Comparison of ENCODE assay signal across 8 cellular contexts in the genomic region with DNA sequence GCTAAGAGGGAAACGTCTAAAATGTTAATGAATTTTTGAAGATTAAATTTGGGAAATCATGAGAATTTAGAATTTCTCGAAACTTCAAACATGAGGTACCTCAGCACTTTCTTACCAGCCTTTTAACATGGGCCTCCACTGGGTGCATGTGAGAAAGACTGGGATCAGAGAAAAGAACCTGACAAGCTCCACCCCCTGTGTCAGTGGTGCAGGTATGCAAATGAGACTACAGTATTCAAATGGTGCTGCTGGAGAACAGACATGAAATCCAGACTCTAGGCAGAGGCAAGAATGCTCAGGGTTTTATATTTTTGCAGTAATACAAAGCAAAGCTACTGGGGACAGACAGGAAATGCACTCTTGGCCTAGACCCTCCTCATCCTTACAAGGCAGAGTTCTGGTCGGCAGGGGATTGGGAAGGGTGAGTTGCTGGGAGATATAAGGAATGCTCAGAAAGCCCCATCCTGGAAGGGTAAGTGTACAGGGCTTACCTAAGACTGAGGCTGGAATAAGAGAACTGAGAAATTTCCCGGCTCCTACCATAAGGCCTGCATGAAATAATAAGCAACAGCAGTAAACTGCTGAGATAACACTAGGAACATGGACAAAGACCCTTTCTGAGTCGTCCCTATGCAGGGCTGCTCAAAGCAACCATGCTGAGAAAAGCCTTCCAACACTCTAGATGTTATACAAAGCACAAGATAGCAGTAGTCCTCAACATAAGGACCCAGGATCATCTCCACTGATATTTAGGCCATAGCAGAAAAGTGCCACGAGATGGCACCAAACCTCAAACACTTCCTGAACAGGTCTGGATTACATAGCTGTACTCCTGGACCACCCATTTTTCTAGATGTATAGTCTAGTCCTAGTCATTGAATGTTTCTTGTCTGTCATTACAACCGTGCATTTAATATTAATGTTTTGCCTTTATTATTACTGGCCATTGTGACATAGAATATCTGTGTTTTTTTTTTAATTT.
DNase-seq lines count a peak whose midpoint lies in the region; ATAC-seq, FAIRE-seq and TF ChIP-seq lines count a peak whose summit lies in the region.

No MANE protein-coding gene starts in this region.

- no peaks in the 10 kb centered on the region for H3K27me3 Mint-ChIP-seq in progenitor cell of endocrine pancreas

- ATAC-seq in GM18909 (IDR thresholded peaks at IDR 0.05; ENCODE audit: poor library complexity, unreplicated experiment) (peak; percentile 99), HG03039 (IDR thresholded peaks at IDR 0.05; ENCODE audit: unreplicated experiment) (peak; percentile 94)

- H3K4me3 Mint-ChIP-seq in progenitor cell of endocrine pancreas (ENCODE audit: low read depth): no peak overlapping the region

- TF ChIP-seq CTCF in progenitor cell of endocrine pancreas (IDR thresholded peaks at IDR 0.05; ENCODE audit: unreplicated experiment): peak; percentile 75

- no peaks in the 10 kb centered on the region for H3K36me3 Mint-ChIP-seq in progenitor cell of endocrine pancreas (ENCODE audit: insufficient read depth)

- DNase-seq in Caki2 (ENCODE audit: low read depth): peak; percentile 61
- peak; percentile 13 for DNase-seq in NCI-H1694 treated with DMSO at 0.1 percent for 48 hours (lab: John Stamatoyannopoulos, UW)
- DNase-seq in germinal center (ENCODE audit: low spot score): peak; percentile 25
- DNase-seq in progenitor cell of endocrine pancreas (ENCODE audit: low spot score, unreplicated experiment): no peak
- DNase-seq in DMS79 (lab: John Stamatoyannopoulos, UW): no peak

- no peak overlapping the region for H3K27ac Mint-ChIP-seq in progenitor cell of endocrine pancreas

- peak; percentile 25 for FAIRE-seq in TTC549 (lab: Jason Lieb, UNC)

- H3K4me1 Mint-ChIP-seq in progenitor cell of endocrine pancreas (ENCODE audit: low read depth): peaks cover 3% of the 10 kb centered on the region

- no peaks in the 10 kb centered on the region for H3K9me3 Mint-ChIP-seq in progenitor cell of endocrine pancreas (ENCODE audit: low read depth)

- in situ Hi-C loops in Caki2 (cut with HindIII; ENCODE audit: low pct_unique_long_range_greater_than_20kb, low sequenced_read_pairs): no loop called here

Comparison
In these comparisons a context has a peak if more than half of its experiments do, and no peak if none do; other contexts are left out.
1. DNase-seq: peak in Caki2 (single experiment), NCI-H1694 treated with DMSO at 0.1 percent for 48 hours (single experiment) and germinal center (single experiment); none in progenitor cell of endocrine pancreas (single experiment) and DMS79 (single experiment).